In the genomic region with DNA sequence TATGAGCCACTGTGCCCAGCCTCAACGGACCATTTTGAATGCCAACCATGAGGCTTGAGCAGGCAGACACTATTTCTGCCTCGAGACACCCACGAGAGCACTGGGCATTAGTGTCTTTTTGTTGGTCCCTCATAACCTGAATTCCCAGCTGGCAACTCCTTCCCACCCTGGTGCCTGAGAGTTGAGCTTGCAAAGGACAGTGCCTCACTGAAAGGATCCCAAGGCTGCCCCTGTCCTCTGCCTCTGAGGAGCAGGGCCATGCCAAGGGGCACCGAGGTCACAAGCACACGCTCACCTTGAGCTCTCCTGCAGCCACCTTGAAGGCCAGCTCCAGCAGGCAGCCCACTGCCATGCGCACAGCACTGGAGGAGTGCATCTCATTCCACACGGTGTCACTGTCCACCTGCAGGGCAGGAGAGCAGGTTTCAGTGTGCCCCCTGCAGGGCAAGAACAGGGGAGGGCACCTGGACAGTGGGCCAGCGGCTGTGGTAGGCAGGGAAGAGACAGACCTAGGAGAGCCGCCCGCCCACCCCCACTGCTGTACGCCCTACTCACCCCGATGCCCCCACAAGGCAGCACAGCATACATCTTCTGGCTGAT, we compare ENCODE assay signal across 11 cellular contexts. TPM values are rescaled to one million over a fixed set of nuclear protein-coding genes. Genes with fewer than 3 reads are reported as not detected.
DNase-seq lines count a peak whose midpoint lies in the region; ATAC-seq and TF ChIP-seq lines count a peak whose summit lies in the region.
"Had no signal": no experiment of that assay in that cellular context is flagged by ENCODE, and none has a peak within 500 bp of the region (broad histone marks: within the 10 kb centered on the region; RNA-seq: fewer than 3 reads in every experiment).

No MANE protein-coding gene starts in this region.

- DNase-seq in ACHN (peak; percentile 73), RWPE2 (ENCODE audit: low spot score) (no peak), glomerular visceral epithelial cell (ENCODE audit: extremely low spot score) (peak; percentile 61), SIG-M5 treated with dmso at 0.1 percent for 504 hours (lab: John Stamatoyannopoulos, UW; ENCODE audit: unreplicated experiment) (no peak), dorsolateral prefrontal cortex (no peak), NCI-H2081 (lab: John Stamatoyannopoulos, UW) (no peak)
- DNase-seq in activated T-cell treated with anti-CD3 and anti-CD28 coated beads, Interleukin-2, amount 50 U/mL, for 48 hours, result no peak
- DNase-seq: activated naive CD8-positive, alpha-beta T cell treated with anti-CD3 and anti-CD28 coated beads, Interleukin-2, amount 10 ng/mL, durations not matched to agents 7 days and 5 days; DMS79 treated with DMSO at 0.1 percent for 48 hours; NCI-H1694 had no signal

- H3K4me1 ChIP-seq in RWPE2 (ENCODE audit: insufficient read depth, poor library complexity, severe bottlenecking), result peaks cover 16% of the 10 kb centered on the region

- peak; percentile 63 for ATAC-seq in RWPE2 (ENCODE audit: low read depth)

- no peak overlapping the region for H3K27ac ChIP-seq in RWPE2 (ENCODE audit: poor library complexity, severe bottlenecking)
- H3K27ac ChIP-seq in dorsolateral prefrontal cortex, result peak overlapping the region in 3 of 59 donors; percentile 6 to 31 (median 27)

- intact Hi-C loops in dorsolateral prefrontal cortex (cut with DNase I), result no loop called here

- H3K36me3 ChIP-seq in RWPE2 (ENCODE audit: low read depth), result peaks cover 4% of the 10 kb centered on the region; the same call in 1 of the 2 replicates

- TF ChIP-seq CTCF in GM12875 (IDR thresholded peaks at IDR 0.05; ENCODE audit: borderline replicate concordance, insufficient read depth, low read depth, low read length) (peak; percentile 34; the same call in 1 of the 2 replicates), RWPE2 (IDR thresholded peaks at IDR 0.05; ENCODE audit: poor library complexity, severe bottlenecking) (peak; percentile 79), dorsolateral prefrontal cortex (IDR thresholded peaks at IDR 0.05 in 54 of 56, conservative IDR thresholded peaks at IDR 0.05 in 2 of 56; ENCODE audit: low read depth in 1 of 56, partially characterized antibody in 56 of 56) (no peak)

- H3K9me3 ChIP-seq in RWPE2 (ENCODE audit: severe bottlenecking), result no peaks in the 10 kb centered on the region

- in situ Hi-C loops in ACHN (cut with HindIII; ENCODE audit: low pct_ligation_motif_present, low pct_unique_long_range_greater_than_20kb, low sequenced_read_pairs), result no loop called here

- no peak overlapping the region for H3K4me3 ChIP-seq in GM12875 (ENCODE audit: low read depth, low read length)
- H3K4me3 ChIP-seq in RWPE2 (ENCODE audit: severe bottlenecking), result no peak overlapping the region
- no peak overlapping the region for H3K4me3 ChIP-seq in dorsolateral prefrontal cortex

- H3K27me3 ChIP-seq in RWPE2 (ENCODE audit: insufficient read depth, poor library complexity, severe bottlenecking) (no peaks in the 10 kb centered on the region), dorsolateral prefrontal cortex (no peaks in the 10 kb centered on the region)

RNA-seq across cellular contexts. Expression of a gene that starts 12.8 kb away (rescaled TPM):
- 10 to 100 TPM; 29.8 to 60.2 (median 41.8) TPM for total RNA-seq in dorsolateral prefrontal cortex

RNA-seq across cellular contexts. Expression of a gene that starts 16.9 kb away (rescaled TPM):
- total RNA-seq in dorsolateral prefrontal cortex, result 10 to 100 TPM; 27.5 to 55.0 (median 39.7) TPM

RNA-seq across cellular contexts. Expression of a gene that starts 40.1 kb away (rescaled TPM):
- 100 to 1,000 TPM in 88 of 120 experiments, 10 to 100 TPM in 32; 70.3 to 155 (median 110) TPM for total RNA-seq in dorsolateral prefrontal cortex

RNA-seq across cellular contexts. Expression of a gene that starts 58.4 kb away (rescaled TPM):
- total RNA-seq in dorsolateral prefrontal cortex, result 1 to 10 TPM in 35 of 120 experiments, under 1 TPM in 74, not detected in 11; 0.19 to 2.8 (median 0.78) TPM

Comparison
In these comparisons a context has a peak if more than half of its experiments do, and no peak if none do; other contexts are left out.
1. DNase-seq: peak in ACHN (single experiment) and glomerular visceral epithelial cell (single experiment); none in RWPE2 (single experiment), activated T-cell treated with anti-CD3 and anti-CD28 coated beads, Interleukin-2, amount 50 U/mL, for 48 hours (0 of 2), SIG-M5 treated with dmso at 0.1 percent for 504 hours (single experiment), dorsolateral prefrontal cortex (0 of 10) and NCI-H2081 (0 of 2).
2. CTCF ChIP-seq: peak in GM12875 (single experiment) and RWPE2 (single experiment); none in dorsolateral prefrontal cortex (0 of 56).